ENCODE assay signal across 1 cellular context in genomic region chr10:5861269-5862031, GRCh38.
TF ChIP-seq lines count a peak whose summit lies in the region.

No MANE protein-coding gene starts in this region.

TF ChIP-seq in HepG2, 621 proteins besides CTCF, POLR2A, EP300 and RAD21 (continued from another document and continues in another):
- TF ChIP-seq MTERF4 (CRISPR knock-in tag; IDR thresholded peaks at IDR 0.05) (no peak), GRHL1 (CRISPR knock-in tag; conservative IDR thresholded peaks at IDR 0.05) (no peak), ZNF580 (CRISPR knock-in tag; IDR thresholded peaks at IDR 0.05; ENCODE audit: borderline replicate concordance, low read depth) (no peak), BCL6 (CRISPR knock-in tag; IDR thresholded peaks at IDR 0.05) (peak; percentile 57), BRD4 (CRISPR knock-in tag; IDR thresholded peaks at IDR 0.05) (no peak), ZNF337 (CRISPR knock-in tag; IDR thresholded peaks at IDR 0.05; ENCODE audit: borderline replicate concordance, low read depth) (no peak), ZBTB25 (CRISPR knock-in tag; IDR thresholded peaks at IDR 0.05) (no peak), ZBTB2 (CRISPR knock-in tag; IDR thresholded peaks at IDR 0.05; ENCODE audit: low read depth) (no peak), BCLAF1 (IDR thresholded peaks at IDR 0.05) (no peak), ZSCAN20 (CRISPR knock-in tag; IDR thresholded peaks at IDR 0.05; ENCODE audit: borderline replicate concordance) (no peak), GMEB2 (CRISPR knock-in tag; IDR thresholded peaks at IDR 0.05; ENCODE audit: low read depth) (no peak), ZNF12 (CRISPR knock-in tag; IDR thresholded peaks at IDR 0.05) (no peak), HOMEZ (CRISPR knock-in tag; IDR thresholded peaks at IDR 0.05; ENCODE audit: low read depth) (peak; percentile 87), ZNF296 (CRISPR knock-in tag; conservative IDR thresholded peaks at IDR 0.05) (no peak), GLMP (CRISPR knock-in tag; IDR thresholded peaks at IDR 0.05; ENCODE audit: borderline replicate concordance) (no peak), ZFP1 (CRISPR knock-in tag; IDR thresholded peaks at IDR 0.05) (no peak), NCOR1 (IDR thresholded peaks at IDR 0.05; ENCODE audit: borderline replicate concordance, low read length) (no peak; the same call in 1 of the 2 replicates), SP5 (CRISPR knock-in tag; IDR thresholded peaks at IDR 0.05; ENCODE audit: borderline replicate concordance, low read depth) (peak; percentile 79), ZNF609 (CRISPR knock-in tag; IDR thresholded peaks at IDR 0.05; ENCODE audit: borderline replicate concordance) (no peak; the same call in 1 of the 2 replicates), PBX2 (CRISPR knock-in tag; IDR thresholded peaks at IDR 0.05) (no peak), NCOA2 (CRISPR knock-in tag; IDR thresholded peaks at IDR 0.05) (no peak), HNF1B (CRISPR knock-in tag; IDR thresholded peaks at IDR 0.05) (no peak), RARG (CRISPR knock-in tag; IDR thresholded peaks at IDR 0.05; ENCODE audit: low read depth) (no peak), ZMYM4 (CRISPR knock-in tag; IDR thresholded peaks at IDR 0.05) (no peak), ZNF800 (CRISPR knock-in tag; IDR thresholded peaks at IDR 0.05) (no peak)
